ENCODE assay signal across 1 cellular context in genomic region chr3:33231755-33232465, GRCh38.
TF ChIP-seq lines count a peak whose summit lies in the region.

No MANE protein-coding gene starts in this region.

TF ChIP-seq in H1, 55 proteins besides CTCF, POLR2A, EP300 and RAD21:
- TF ChIP-seq RNF2 (IDR thresholded peaks at IDR 0.05; ENCODE audit: borderline replicate concordance, low read depth, low read length, missing control alignments, poor library complexity, severe bottlenecking): no peak
- TF ChIP-seq ZNF274 (IDR thresholded peaks at IDR 0.05; ENCODE audit: borderline replicate concordance, extremely low read depth, low read length): no peak
- no peak for TF ChIP-seq KDM4A (IDR thresholded peaks at IDR 0.05; ENCODE audit: low read depth, low read length, severe bottlenecking)
- TF ChIP-seq CHD1 (IDR thresholded peaks at IDR 0.05; ENCODE audit: low read depth, low read length): no peak
- TF ChIP-seq CREB1 (IDR thresholded peaks at IDR 0.05): no peak
- no peak for TF ChIP-seq ATF3 (IDR thresholded peaks at IDR 0.05; ENCODE audit: insufficient read depth, low read depth, low read length)
- peak; percentile 68 for TF ChIP-seq E2F6 (IDR thresholded peaks at IDR 0.05)
- no peak for TF ChIP-seq KDM1A (IDR thresholded peaks at IDR 0.05; ENCODE audit: borderline replicate concordance, low read length)
